Comparison of ENCODE assay signal across 8 cellular contexts in the genomic region with DNA sequence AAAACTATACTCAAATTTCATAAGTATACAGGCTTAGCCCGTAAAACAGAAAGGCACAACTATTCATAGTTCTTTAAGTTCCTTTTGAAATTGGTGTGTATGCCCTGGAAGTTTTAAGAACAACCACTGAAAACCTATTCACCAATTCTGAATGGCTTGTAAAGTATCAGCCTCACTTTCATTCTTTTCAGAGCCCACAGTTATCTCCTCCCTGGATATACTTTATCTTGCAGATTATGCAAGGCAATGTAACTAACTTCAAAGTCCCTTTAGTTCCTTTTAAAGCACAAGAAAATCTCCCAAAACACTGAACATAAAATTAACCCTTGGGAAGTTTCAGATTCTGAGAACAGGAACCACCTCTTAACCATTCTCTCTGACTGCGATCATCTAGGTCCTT. TPM values are rescaled to one million over a fixed set of nuclear protein-coding genes. Genes with fewer than 3 reads are reported as not detected.
A peak's percentile ranks its signal among the peaks of the same experiment; 100 is the strongest.
DNase-seq lines count a peak whose midpoint lies in the region; ATAC-seq, FAIRE-seq and TF ChIP-seq lines count a peak whose summit lies in the region.

No MANE protein-coding gene starts in this region.

- H3K4me2 ChIP-seq in KMS-11, result peak overlapping the region; percentile 84

- no peaks in the 10 kb centered on the region for H3K9me3 ChIP-seq in naive thymus-derived CD4-positive, alpha-beta T cell (ENCODE audit: control insufficient read depth in 2 of 3, low read length in 3 of 3)

- H3K4me1 Mint-ChIP-seq in naive thymus-derived CD4-positive, alpha-beta T cell, result peaks cover 36 to 69% (median 58%) of the 10 kb centered on the region in 7 donors

- H3K4me3 ChIP-seq in AG10803 (ENCODE audit: low read length) (peak overlapping the region; percentile 85), KMS-11 (IDR thresholded peaks at IDR 0.05; ENCODE audit: insufficient read depth, low read depth, low read length) (peak overlapping the region; percentile 91), coronary artery (peak overlapping the region; percentile 84)
- peak overlapping the region; percentile 80 for H3K4me3 ChIP-seq in naive thymus-derived CD4-positive, alpha-beta T cell (ENCODE audit: low read length)

- TF ChIP-seq POLR2A in GM12892 (IDR thresholded peaks at IDR 0.05; ENCODE audit: low read depth, low read length), result no peak

- H3K4me1 ChIP-seq in KMS-11 (ENCODE audit: low read depth, poor library complexity, severe bottlenecking), result peaks cover 22% of the 10 kb centered on the region
- H3K4me1 ChIP-seq in naive thymus-derived CD4-positive, alpha-beta T cell (ENCODE audit: control insufficient read depth in 2 of 2, insufficient read depth in 2 of 2, low read length in 2 of 2), result peaks cover 8 to 19% of the 10 kb centered on the region in 2 donors

- H3K27me3 Mint-ChIP-seq in naive thymus-derived CD4-positive, alpha-beta T cell, result no peaks in the 10 kb centered on the region

- no peak overlapping the region for H3K27ac ChIP-seq in KMS-11
- no peak overlapping the region for H3K27ac ChIP-seq in coronary artery
- peak overlapping the region; percentile 90 for H3K27ac ChIP-seq in naive thymus-derived CD4-positive, alpha-beta T cell (ENCODE audit: low read depth, low read length)

- peak overlapping the region; percentile 92 to 99 (median 98) for H3K4me3 Mint-ChIP-seq in naive thymus-derived CD4-positive, alpha-beta T cell

- H3K36me3 Mint-ChIP-seq in naive thymus-derived CD4-positive, alpha-beta T cell, result peaks cover 0 to 12% (median 5%) of the 10 kb centered on the region in 5 donors

- peak overlapping the region; percentile 88 for H2AFZ ChIP-seq in KMS-11 (ENCODE audit: low read depth)

- CTCF ChIA-PET in naive thymus-derived CD4-positive, alpha-beta T cell (lab: Charles Lee), result no interaction called here

- DNase-seq in AG10803 (ENCODE audit: low read depth), result no peak
- DNase-seq in coronary artery (ENCODE audit: low spot score), result no peak
- DNase-seq in naive thymus-derived CD4-positive, alpha-beta T cell, result no peak
- DNase-seq in activated CD8-positive, alpha-beta memory T cell treated with anti-CD3 and anti-CD28 coated beads for 24 hours, result no peak
- DNase-seq in GM12892 (ENCODE audit: insufficient read length), result no peak

- H3K9me3 Mint-ChIP-seq in naive thymus-derived CD4-positive, alpha-beta T cell, result peaks cover 0 to 7% (median 0%) of the 10 kb centered on the region in 11 donors

- peak overlapping the region; percentile 75 to 97 (median 91) for H3K27ac Mint-ChIP-seq in naive thymus-derived CD4-positive, alpha-beta T cell

- no peaks in the 10 kb centered on the region for H3K36me3 ChIP-seq in KMS-11 (ENCODE audit: insufficient read depth)
- H3K36me3 ChIP-seq in naive thymus-derived CD4-positive, alpha-beta T cell (ENCODE audit: control insufficient read depth in 2 of 3, insufficient read depth in 3 of 3, low read length in 3 of 3), result no peaks in the 10 kb centered on the region

- H3K27me3 ChIP-seq in KMS-11 (ENCODE audit: insufficient read depth, low read depth), result no peaks in the 10 kb centered on the region
- no peaks in the 10 kb centered on the region for H3K27me3 ChIP-seq in naive thymus-derived CD4-positive, alpha-beta T cell (ENCODE audit: control insufficient read depth in 2 of 2, insufficient read depth in 2 of 2, low read length in 2 of 2)

- H3K9ac ChIP-seq in KMS-11, result peak overlapping the region; percentile 51; the same call in 1 of the 2 replicates

- intact Hi-C loops in naive thymus-derived CD4-positive, alpha-beta T cell (cut with micrococcal nuclease), result loop anchor here (5.0 to 10.0 kb wide), 5 partner anchors 368 to 1412 kb away; a partner anchor contains a TSS

- no peak for FAIRE-seq in GM12892 (lab: Jason Lieb, UNC)

- TF ChIP-seq CTCF in AG10803 (conservative IDR thresholded peaks at IDR 0.05; ENCODE audit: low read length) (no peak), KMS-11 (conservative IDR thresholded peaks at IDR 0.05; ENCODE audit: low read depth, low read length) (no peak), coronary artery (IDR thresholded peaks at IDR 0.05) (no peak)

- POLR2A ChIA-PET in naive thymus-derived CD4-positive, alpha-beta T cell (lab: Charles Lee), result no interaction called here

- H4K20me1 ChIP-seq in KMS-11 (ENCODE audit: insufficient read depth), result no peaks in the 10 kb centered on the region

- no peak for ATAC-seq in naive thymus-derived CD4-positive, alpha-beta T cell
- ATAC-seq in GM19035 (IDR thresholded peaks at IDR 0.05; ENCODE audit: unreplicated experiment) (no peak), GM19467 (IDR thresholded peaks at IDR 0.05; ENCODE audit: unreplicated experiment) (no peak)

- peaks cover 13% of the 10 kb centered on the region; the same call in 1 of the 2 replicates for H3K79me2 ChIP-seq in KMS-11 (ENCODE audit: insufficient read depth, low read depth)

RNA-seq across cellular contexts. Expression of a gene that starts 1.1 kb away (rescaled TPM):
- 10 to 100 TPM; 23.0 to 35.0 (median 30.9) TPM for total RNA-seq in naive thymus-derived CD4-positive, alpha-beta T cell
- 10 to 100 TPM; 12.4 to 12.9 TPM for polyA plus RNA-seq in naive thymus-derived CD4-positive, alpha-beta T cell
- polyA plus RNA-seq in GM12892 (2012; ENCODE audit: missing spikeins), result 11.2 TPM
